ENCODE assay signal across 12 cellular contexts in the genomic region with DNA sequence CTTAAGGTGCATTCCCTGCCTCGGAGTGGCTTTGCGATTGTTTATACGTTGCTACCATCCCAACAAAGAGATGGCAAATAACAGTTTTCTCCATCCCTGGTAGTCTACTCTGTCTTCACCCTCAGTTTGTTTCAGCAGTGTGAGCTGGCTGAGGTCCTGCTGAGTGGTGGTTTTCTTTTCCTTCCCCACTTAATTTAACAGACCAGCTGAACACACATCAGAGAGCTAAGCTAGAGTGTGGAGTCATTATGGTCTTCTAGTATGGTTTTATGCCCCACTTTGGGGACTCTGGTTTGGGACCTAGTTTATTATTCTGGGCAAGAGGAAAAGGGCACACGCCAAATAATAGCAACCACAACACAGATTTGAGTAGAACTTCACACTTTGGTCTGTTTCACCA. TPM values are rescaled to one million over a fixed set of nuclear protein-coding genes. Genes with fewer than 3 reads are reported as not detected.
DNase-seq lines count a peak whose midpoint lies in the region; ATAC-seq and TF ChIP-seq lines count a peak whose summit lies in the region.
"Had no signal": no experiment of that assay in that cellular context is flagged by ENCODE, and none has a peak within 500 bp of the region (broad histone marks: within the 10 kb centered on the region; RNA-seq: fewer than 3 reads in every experiment).

No MANE protein-coding gene starts in this region.

- H3K27me3 ChIP-seq in BE2C = no peaks in the 10 kb centered on the region

- no peaks in the 10 kb centered on the region for H3K36me3 ChIP-seq in BE2C

- H3K27ac ChIP-seq in VCaP = peak overlapping the region; percentile 98

- no peak overlapping the region for H3K4me3 ChIP-seq in BE2C (ENCODE audit: low read depth, low read length)

- H3K4me1 ChIP-seq in BE2C = peaks cover 7% of the 10 kb centered on the region; the same call in 1 of the 2 replicates

- no peak for TF ChIP-seq CTCF in VCaP (conservative IDR thresholded peaks at IDR 0.05)
- TF ChIP-seq CTCF in BE2C (IDR thresholded peaks at IDR 0.05; ENCODE audit: low read depth, low read length) = no peak

- DNase-seq in stimulated activated CD4-positive, alpha-beta T cell treated with anti-CD3 and anti-CD28 coated beads, Interleukin-1b, Interleukin-23, amount 100 ng/mL, for 48 hours = peak; percentile 24
- no peak for DNase-seq in stimulated activated CD4-positive, alpha-beta T cell treated with anti-CD3 and anti-CD28 coated beads, Interleukin-4, amount 100 ng/mL, for 1 hour
- DNase-seq in fibroblast of peridontal ligament (ENCODE audit: extremely low read depth) = peak; percentile 21
- DNase-seq in NCI-H1694 (lab: John Stamatoyannopoulos, UW) = no peak
- DNase-seq in BE2C = no peak
- DNase-seq: IMR-90; lower lobe of right lung; NCI-H1930; stimulated activated naive B cell treated with anti-CD40 and anti-IgM and Interleukin-4, amounts not matched to agents 10 μg/mL and 1 μg/mL and 100 μg/mL, for 72 hours had no signal

- ATAC-seq in GM19035 (IDR thresholded peaks at IDR 0.05; ENCODE audit: unreplicated experiment) (no peak), HG03159 (IDR thresholded peaks at IDR 0.05; ENCODE audit: unreplicated experiment) (no peak)
- ATAC-seq: lower lobe of right lung; stimulated activated naive B cell treated with anti-CD40 and anti-IgM and Interleukin-4, amounts not matched to agents 10 μg/mL and 1 μg/mL and 100 μg/mL, for 72 hours had no signal

- no peaks in the 10 kb centered on the region for H3K9me3 ChIP-seq in BE2C
- H3K9me3 ChIP-seq: lower lobe of right lung had no signal

RNA-seq across cellular contexts. Expression of a gene that starts 2.2 kb away (rescaled TPM):
- polyA plus RNA-seq in BE2C (2012; ENCODE audit: insufficient read depth, insufficient read length, low read depth) = 1.1 TPM

RNA-seq across cellular contexts. Expression of a gene that starts 36.5 kb away (rescaled TPM):
- polyA plus RNA-seq in BE2C (2012; ENCODE audit: insufficient read depth, insufficient read length, low read depth) = 17.7 TPM

Comparison
In these comparisons a context has a peak if more than half of its experiments do, and no peak if none do; other contexts are left out.
1. DNase-seq: peak in stimulated activated CD4-positive, alpha-beta T cell treated with anti-CD3 and anti-CD28 coated beads, Interleukin-1b, Interleukin-23, amount 100 ng/mL, for 48 hours (single experiment) and fibroblast of peridontal ligament (single experiment); none in stimulated activated CD4-positive, alpha-beta T cell treated with anti-CD3 and anti-CD28 coated beads, Interleukin-4, amount 100 ng/mL, for 1 hour (single experiment), NCI-H1694 (single experiment) and BE2C (single experiment).